In the genomic region with DNA sequence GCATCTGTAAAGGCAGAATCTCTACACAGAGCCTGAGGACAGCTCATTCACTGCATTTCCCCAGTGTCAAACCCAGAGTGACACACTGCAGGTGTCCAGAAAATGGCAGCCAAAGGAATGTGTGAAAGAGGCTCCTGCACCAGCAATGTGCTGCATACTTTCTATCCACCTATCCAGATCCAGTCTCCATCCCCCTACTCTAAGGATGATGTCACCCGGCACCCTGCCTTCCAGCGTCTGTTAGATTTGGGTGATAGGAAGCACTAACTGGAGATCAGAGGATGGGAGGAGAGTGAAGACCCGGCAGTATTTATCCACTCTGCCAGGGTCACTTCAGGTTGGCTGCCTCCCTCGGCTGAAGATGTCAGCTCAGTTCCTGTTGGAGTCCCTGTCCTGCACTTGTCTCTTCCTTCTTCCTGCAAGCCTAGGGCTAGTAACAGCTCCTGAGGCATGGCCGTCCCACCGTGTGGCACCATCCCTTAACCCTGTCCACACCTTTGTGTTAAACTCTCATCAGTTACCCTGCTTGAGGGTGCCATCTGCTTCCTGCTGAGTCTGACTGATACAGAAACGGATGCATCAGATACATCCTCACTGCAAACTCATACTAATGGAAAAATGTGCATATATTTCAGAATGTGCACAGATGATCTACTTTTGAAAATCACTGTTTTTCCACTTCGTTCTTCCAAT, we compare ENCODE assay signal across 10 cellular contexts. TPM values are rescaled to one million over a fixed set of nuclear protein-coding genes. Genes with fewer than 3 reads are reported as not detected.
A peak's percentile ranks its signal among the peaks of the same experiment; 100 is the strongest.
DNase-seq lines count a peak whose midpoint lies in the region; ATAC-seq and TF ChIP-seq lines count a peak whose summit lies in the region.
"Had no signal": no experiment of that assay in that cellular context is flagged by ENCODE, and none has a peak within 500 bp of the region (broad histone marks: within the 10 kb centered on the region; RNA-seq: fewer than 3 reads in every experiment).

No MANE protein-coding gene starts in this region.

- H3K4me3 ChIP-seq in colonic mucosa, result no peak overlapping the region
- H3K4me3 ChIP-seq in parathyroid adenoma (ENCODE audit: low read depth, low read length), result no peak overlapping the region
- no peak overlapping the region for H3K4me3 ChIP-seq in foreskin fibroblast (ENCODE audit: low read depth in 1 of 2, low read length in 2 of 2)
- H3K4me3 ChIP-seq: tibial artery had no signal

- H3K4me1 ChIP-seq in colonic mucosa (no peaks in the 10 kb centered on the region), parathyroid adenoma (peaks cover 19% of the 10 kb centered on the region)

- H3K27ac ChIP-seq in colonic mucosa, result peak overlapping the region; percentile 15
- H3K27ac ChIP-seq in parathyroid adenoma, result no peak overlapping the region
- H3K27ac ChIP-seq: tibial artery had no signal

- H3K27me3 ChIP-seq in colonic mucosa (no peaks in the 10 kb centered on the region), parathyroid adenoma (ENCODE audit: control insufficient read depth, insufficient read depth, low read length) (no peaks in the 10 kb centered on the region)

- no peak for ATAC-seq in HG02885 (IDR thresholded peaks at IDR 0.05; ENCODE audit: poor library complexity, unreplicated experiment)

- no peak for TF ChIP-seq CTCF in colonic mucosa (IDR thresholded peaks at IDR 0.05)
- no peak for TF ChIP-seq CTCF in parathyroid adenoma (IDR thresholded peaks at IDR 0.05)
- TF ChIP-seq CTCF in foreskin fibroblast (IDR thresholded peaks at IDR 0.05; ENCODE audit: low read depth, low read length), result no peak

- H3K4me2 ChIP-seq in parathyroid adenoma (ENCODE audit: low read length), result no peak overlapping the region

- H3K36me3 ChIP-seq in colonic mucosa, result no peaks in the 10 kb centered on the region
- H3K36me3 ChIP-seq in parathyroid adenoma (ENCODE audit: control insufficient read depth, insufficient read depth, low read length), result no peaks in the 10 kb centered on the region
- H3K36me3 ChIP-seq: tibial artery had no signal

- DNase-seq in NCI-H748 (lab: John Stamatoyannopoulos, UW; ENCODE audit: unreplicated experiment), result peak; percentile 26
- DNase-seq in NCI-H748 treated with DMSO at 0.1 percent for 48 hours (lab: John Stamatoyannopoulos, UW), result no peak
- peak; percentile 36 for DNase-seq in NCI-H2227 (lab: John Stamatoyannopoulos, UW; ENCODE audit: unreplicated experiment)
- DNase-seq in colonic mucosa, result no peak
- DNase-seq in foreskin fibroblast, result no peak
- no peak for DNase-seq in NCI-H345 treated with DMSO at 0.1 percent for 48 hours (lab: John Stamatoyannopoulos, UW; ENCODE audit: unreplicated experiment)
- DNase-seq: NCI-H510A treated with DMSO at 0.1 percent for 48 hours, tibial artery had no signal

- intact Hi-C loops in colonic mucosa (cut with DNase I), result no loop called here

- no peak overlapping the region for H3K9ac ChIP-seq in colonic mucosa (ENCODE audit: low read depth in 2 of 2, low read length in 2 of 2)
- H3K9ac ChIP-seq in parathyroid adenoma, result no peak overlapping the region

- H3K9me3 ChIP-seq in colonic mucosa (no peaks in the 10 kb centered on the region), parathyroid adenoma (ENCODE audit: control insufficient read depth, low read length) (no peaks in the 10 kb centered on the region)
- H3K9me3 ChIP-seq: tibial artery had no signal

- no peaks in the 10 kb centered on the region for H3K79me2 ChIP-seq in parathyroid adenoma

- peak overlapping the region; percentile 71 for H2AFZ ChIP-seq in parathyroid adenoma

RNA-seq across cellular contexts. Expression of a gene that starts 13.0 kb away (rescaled TPM):
- total RNA-seq in colonic mucosa, result under 1 TPM; 0.37 to 0.66 TPM

Comparison
In these comparisons a context has a peak if more than half of its experiments do, and no peak if none do; other contexts are left out.
1. DNase-seq: peak in NCI-H748 (single experiment) and NCI-H2227 (single experiment); none in NCI-H748 treated with DMSO at 0.1 percent for 48 hours (single experiment), colonic mucosa (single experiment), foreskin fibroblast (0 of 2) and NCI-H345 treated with DMSO at 0.1 percent for 48 hours (single experiment).